In the genomic region with DNA sequence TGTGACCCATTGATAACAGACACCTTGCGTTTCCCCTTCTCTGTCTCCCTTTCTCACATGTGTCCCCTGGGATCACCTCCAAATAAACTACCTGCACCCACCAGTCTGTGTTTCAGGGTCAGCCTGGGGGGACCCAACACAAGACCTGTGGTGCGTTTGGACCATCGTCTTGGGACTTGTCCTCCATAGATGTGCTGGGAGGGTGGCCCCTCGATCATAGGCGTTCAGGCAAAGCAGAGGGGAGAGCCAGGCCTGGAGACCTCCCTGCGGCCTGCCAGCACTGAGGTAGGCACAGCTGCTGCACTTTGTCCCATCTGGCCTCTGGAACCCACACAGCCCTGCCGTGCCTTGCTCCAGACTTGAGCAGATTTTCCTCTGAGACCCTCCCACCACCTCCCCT, we compare ENCODE assay signal across 1 cellular context.
TF ChIP-seq lines count a peak whose summit lies in the region.

No MANE protein-coding gene starts in this region.

TF ChIP-seq in HepG2, 621 proteins besides CTCF, POLR2A, EP300 and RAD21:
- TF ChIP-seq PLRG1 (conservative IDR thresholded peaks at IDR 0.05) = no peak
- no peak for TF ChIP-seq ZNF484 (CRISPR knock-in tag; IDR thresholded peaks at IDR 0.05; ENCODE audit: borderline replicate concordance, low read depth)
- no peak for TF ChIP-seq ZNF34 (CRISPR knock-in tag; IDR thresholded peaks at IDR 0.05; ENCODE audit: borderline replicate concordance)
- TF ChIP-seq, protein P1, sequence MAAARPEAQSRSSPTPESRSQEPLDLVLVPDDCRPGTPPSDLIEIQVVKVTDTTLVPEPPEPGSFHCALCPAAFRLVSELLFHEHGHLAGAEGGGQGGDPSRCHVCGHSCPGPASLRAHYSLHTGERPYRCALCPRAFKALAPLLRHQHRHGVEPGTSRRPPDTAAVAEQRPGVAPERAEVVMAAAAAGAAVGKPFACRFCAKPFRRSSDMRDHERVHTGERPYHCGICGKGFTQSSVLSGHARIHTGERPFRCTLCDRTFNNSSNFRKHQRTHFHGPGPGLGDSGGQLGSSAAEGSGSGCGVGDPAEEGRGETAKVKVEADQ (CRISPR knock-in tag; IDR thresholded peaks at IDR 0.05; ENCODE audit: borderline replicate concordance) = no peak
- no peak for TF ChIP-seq IRX3 (CRISPR knock-in tag; IDR thresholded peaks at IDR 0.05; ENCODE audit: borderline replicate concordance, low read depth)
- no peak for TF ChIP-seq ZNF709 (CRISPR knock-in tag; IDR thresholded peaks at IDR 0.05)
- no peak for TF ChIP-seq PAWR (CRISPR knock-in tag; IDR thresholded peaks at IDR 0.05; ENCODE audit: borderline replicate concordance)
- TF ChIP-seq ZNF75D (CRISPR knock-in tag; IDR thresholded peaks at IDR 0.05; ENCODE audit: borderline replicate concordance) = no peak
